In genomic region chr9:34690983-34691382, GRCh38 we compare ENCODE assay signal across 19 cellular contexts. TPM values are rescaled to one million over a fixed set of nuclear protein-coding genes. Genes with fewer than 3 reads are reported as not detected.
A peak's percentile ranks its signal among the peaks of the same experiment; 100 is the strongest.
DNase-seq lines count a peak whose midpoint lies in the region; ATAC-seq, FAIRE-seq and TF ChIP-seq lines count a peak whose summit lies in the region.
"Had no signal": no experiment of that assay in that cellular context is flagged by ENCODE, and none has a peak within 500 bp of the region (broad histone marks: within the 10 kb centered on the region; RNA-seq: fewer than 3 reads in every experiment).

Gene CCL19 (minus strand): TSS chr9:34691276. CDS start chr9:34691139, 137 bp downstream.

- H3K4me1 ChIP-seq in HepG2 (ENCODE audit: insufficient read depth, low read length) (peaks cover 52% of the 10 kb centered on the region), right lobe of liver (peaks cover 0 to 27% (median 12%) of the 10 kb centered on the region in 4 donors), GM12878 (ENCODE audit: control insufficient read depth, insufficient read depth, low read length) (peaks cover 16% of the 10 kb centered on the region), neutrophil (ENCODE audit: control insufficient read depth in 1 of 2, insufficient read depth in 1 of 2, low read depth in 1 of 2, low read length in 1 of 2) (peaks cover 8 to 15% of the 10 kb centered on the region in 2 experiments)
- H3K4me1 ChIP-seq: HAP-1, SJCRH30 had no signal

- no peak within 1 kb of the TSS for H3K27ac ChIP-seq in HepG2 (ENCODE audit: extremely low read length, insufficient read depth, low read length)
- no peak within 1 kb of the TSS for H3K27ac ChIP-seq in right lobe of liver
- no peak within 1 kb of the TSS for H3K27ac ChIP-seq in GM12878 (ENCODE audit: control insufficient read depth, insufficient read depth)
- H3K27ac ChIP-seq in neutrophil, result peak within 1 kb of the TSS; percentile 42
- H3K27ac ChIP-seq: SJCRH30 had no signal

- SMC1A ChIA-PET in GM12878 (lab: Charles Lee; ENCODE audit: uncharacterized antibody, unreplicated experiment), result no interaction called here

- H4K20me1 ChIP-seq in HepG2 (ENCODE audit: insufficient read depth, low read length) (no peaks in the 10 kb centered on the region), GM12878 (ENCODE audit: control insufficient read depth, insufficient read depth) (no peaks in the 10 kb centered on the region)

- ATAC-seq in HepG2 (no peak), right lobe of liver (no peak), GM12878 (no peak), HG03196 (IDR thresholded peaks at IDR 0.05; ENCODE audit: unreplicated experiment) (no peak)
- ATAC-seq in activated CD8-positive, alpha-beta T cell treated with anti-CD3 and anti-CD28 coated beads, Interleukin-2, amount 10 ng/mL, durations not matched to agents 7 days and 5 days, result no peak
- ATAC-seq in activated T-cell treated with anti-CD3 and anti-CD28 coated beads, Interleukin-2, amount 50 U/mL, for 72 hours (replicated peaks in 1 of 2), result no peak

- H3K4me2 ChIP-seq in HepG2 (ENCODE audit: low read depth, low read length), result peak within 1 kb of the TSS; percentile 68; the same call in 1 of the 2 replicates
- H3K4me2 ChIP-seq in GM12878 (ENCODE audit: control insufficient read depth, insufficient read depth), result peak within 1 kb of the TSS; percentile 31; the same call in 1 of the 2 replicates

- no peaks in the 10 kb centered on the region for H3K9me3 Mint-ChIP-seq in activated CD8-positive, alpha-beta T cell treated with anti-CD3 and anti-CD28 coated beads, Interleukin-2, amount 10 ng/mL, durations not matched to agents 7 days and 5 days (ENCODE audit: insufficient read depth)
- H3K9me3 Mint-ChIP-seq in activated T-cell treated with anti-CD3 and anti-CD28 coated beads, Interleukin-2, amount 50 U/mL, for 72 hours, result no peaks in the 10 kb centered on the region
- peaks cover 8% of the 10 kb centered on the region for H3K9me3 Mint-ChIP-seq in nephron progenitor cell

- H3K36me3 Mint-ChIP-seq in activated CD8-positive, alpha-beta T cell treated with anti-CD3 and anti-CD28 coated beads, Interleukin-2, amount 10 ng/mL, durations not matched to agents 7 days and 5 days (ENCODE audit: low read depth), result no peaks in the 10 kb centered on the region
- no peaks in the 10 kb centered on the region for H3K36me3 Mint-ChIP-seq in activated T-cell treated with anti-CD3 and anti-CD28 coated beads, Interleukin-2, amount 50 U/mL, for 72 hours (ENCODE audit: insufficient read depth in 2 of 2)
- peaks cover 17% of the 10 kb centered on the region for H3K36me3 Mint-ChIP-seq in nephron progenitor cell (ENCODE audit: low read depth)

- H3K27me3 Mint-ChIP-seq in activated CD8-positive, alpha-beta T cell treated with anti-CD3 and anti-CD28 coated beads, Interleukin-2, amount 10 ng/mL, durations not matched to agents 7 days and 5 days (ENCODE audit: low read depth), result no peaks in the 10 kb centered on the region
- H3K27me3 Mint-ChIP-seq in activated T-cell treated with anti-CD3 and anti-CD28 coated beads, Interleukin-2, amount 50 U/mL, for 72 hours (ENCODE audit: low read depth), result peaks cover 11% of the 10 kb centered on the region
- H3K27me3 Mint-ChIP-seq in nephron progenitor cell (ENCODE audit: low read depth, poor library complexity), result peaks cover 12% of the 10 kb centered on the region

- H3K9ac ChIP-seq in HepG2 (ENCODE audit: insufficient read depth, low read depth, low read length), result no peak within 1 kb of the TSS
- H3K9ac ChIP-seq in GM12878 (ENCODE audit: control insufficient read depth, insufficient read depth, low read length), result no peak within 1 kb of the TSS

- CTCF ChIA-PET in HepG2 (lab: Yijun Ruan, JAX; ENCODE audit: low intra/inter-chr PET ratio, low total read pairs), result no interaction called here
- CTCF ChIA-PET in GM12878 (lab: Yijun Ruan, JAX), result interaction anchor here (1.0 to 1.6 kb wide), 2 partner anchors 9 to 11 kb away, joined by 3 to 7 read pairs; no protein-coding TSS in a partner anchor
- CTCF ChIA-PET in activated CD8-positive, alpha-beta T cell treated with anti-CD3 and anti-CD28 coated beads, Interleukin-2, amount 10 ng/mL, durations not matched to agents 7 days and 5 days (lab: Charles Lee), result interaction anchor here (0.8 to 1.5 kb wide), 2 partner anchors 10 to 12 kb away, joined by 3 to 8 read pairs; no protein-coding TSS in a partner anchor

- POLR2A ChIA-PET in HepG2 (lab: Yijun Ruan, JAX), result no interaction called here
- POLR2A ChIA-PET in GM12878 (lab: Charles Lee), result no interaction called here
- POLR2A ChIA-PET in activated CD8-positive, alpha-beta T cell treated with anti-CD3 and anti-CD28 coated beads, Interleukin-2, amount 10 ng/mL, durations not matched to agents 7 days and 5 days (lab: Charles Lee), result interaction anchor here (0.6 kb wide), 1 partner anchor 324 kb away, joined by 4 read pairs; no protein-coding TSS in a partner anchor

- TF ChIP-seq EP300 in HepG2 (IDR thresholded peaks at IDR 0.05; ENCODE audit: low read depth in 2 of 2, low read length in 2 of 2), result no peak
- TF ChIP-seq EP300 in HepG2 (CRISPR knock-in tag; IDR thresholded peaks at IDR 0.05; ENCODE audit: borderline replicate concordance), result no peak
- TF ChIP-seq EP300 in GM12878 (IDR thresholded peaks at IDR 0.05; ENCODE audit: borderline replicate concordance in 1 of 2, control insufficient read depth in 1 of 2, low read depth in 2 of 2, low read length in 2 of 2), result no peak

- H3K36me3 ChIP-seq in HepG2 (replicated peaks in 1 of 2; ENCODE audit: control insufficient read depth in 1 of 2, insufficient read depth in 2 of 2, low read length in 2 of 2) (no peaks in the 10 kb centered on the region), right lobe of liver (no peaks in the 10 kb centered on the region), GM12878 (ENCODE audit: control insufficient read depth in 2 of 2, insufficient read depth in 2 of 2, low read length in 1 of 2) (no peaks in the 10 kb centered on the region), neutrophil (no peaks in the 10 kb centered on the region)
- H3K36me3 ChIP-seq: HAP-1, SJCRH30 had no signal

- in situ Hi-C loops in HepG2 (cut with HindIII; ENCODE audit: extremely low pct_ligation_motif_present, low pct_unique_long_range_greater_than_20kb) (no loop called here), GM12878 (cut with MboI) (no loop called here)

- no peaks in the 10 kb centered on the region for H3K4me1 Mint-ChIP-seq in activated CD8-positive, alpha-beta T cell treated with anti-CD3 and anti-CD28 coated beads, Interleukin-2, amount 10 ng/mL, durations not matched to agents 7 days and 5 days (ENCODE audit: low read depth)
- no peaks in the 10 kb centered on the region for H3K4me1 Mint-ChIP-seq in activated T-cell treated with anti-CD3 and anti-CD28 coated beads, Interleukin-2, amount 50 U/mL, for 72 hours (ENCODE audit: low read depth)
- peaks cover 49% of the 10 kb centered on the region for H3K4me1 Mint-ChIP-seq in nephron progenitor cell

- 71% methylated on average over 3 of the region's 4 CpGs for WGBS in HepG2 (ENCODE audit: low lambda C conversion rate)
- 63% methylated on average over 1 of the region's 4 CpGs for WGBS in right lobe of liver (ENCODE audit: insufficient coverage, low coverage, low lambda C conversion rate, missing lambda C conversion rate)
- 0% methylated on average over 4 of the region's 4 CpGs for WGBS in GM12878 (ENCODE audit: insufficient coverage, insufficient replicate concordance, low lambda C conversion rate, missing lambda C conversion rate)

- RAD21 ChIA-PET in GM12878 (lab: Charles Lee; ENCODE audit: unreplicated experiment), result no interaction called here

- DNase-seq in HepG2 (ENCODE audit: low spot score), result no peak
- DNase-seq in right lobe of liver, result no peak
- no peak for DNase-seq in GM12878 (ENCODE audit: low read depth, low spot score)
- DNase-seq in activated CD8-positive, alpha-beta T cell treated with anti-CD3 and anti-CD28 coated beads, Interleukin-2, amount 10 ng/mL, durations not matched to agents 7 days and 5 days, result no peak
- no peak for DNase-seq in activated T-cell treated with anti-CD3 and anti-CD28 coated beads, Interleukin-2, amount 50 U/mL, for 72 hours
- DNase-seq in nephron progenitor cell, result no peak
- DNase-seq: DMS79, NCI-H1092 treated with DMSO at 0.1 percent for 48 hours, NCI-H146, NCI-H2029 treated with DMSO at 0.1 percent for 48 hours, NCI-H2171, NCI-H526, SJCRH30 had no signal

- H3K4me3 ChIP-seq in HepG2 (replicated peaks in 1 of 3; ENCODE audit: insufficient read depth in 1 of 3, low read depth in 2 of 3, low read length in 3 of 3) (no peak within 1 kb of the TSS), right lobe of liver (no peak within 1 kb of the TSS), GM12878 (no peak within 1 kb of the TSS), neutrophil (ENCODE audit: low read depth in 1 of 2, low read length in 1 of 2) (no peak within 1 kb of the TSS)
- H3K4me3 ChIP-seq: HAP-1, SJCRH30 had no signal

- no peak for TF ChIP-seq CTCF in HepG2 (CRISPR knock-in tag; IDR thresholded peaks at IDR 0.05)
- TF ChIP-seq CTCF in right lobe of liver (IDR thresholded peaks at IDR 0.05), result no peak
- no peak for TF ChIP-seq CTCF in GM12878 (IDR thresholded peaks at IDR 0.05 in 2 of 3, conservative IDR thresholded peaks at IDR 0.05 in 1 of 3; ENCODE audit: control insufficient read depth in 2 of 3, extremely low read depth in 1 of 3, insufficient read depth in 1 of 3, low read depth in 3 of 3, low read length in 3 of 3)
- no peak for TF ChIP-seq CTCF in neutrophil (IDR thresholded peaks at IDR 0.05)
- no peak for TF ChIP-seq CTCF in nephron progenitor cell (IDR thresholded peaks at IDR 0.05)

- no peaks in the 10 kb centered on the region for H3K9me3 ChIP-seq in HepG2 (ENCODE audit: low read length)
- no peaks in the 10 kb centered on the region for H3K9me3 ChIP-seq in right lobe of liver
- H3K9me3 ChIP-seq in GM12878 (replicated peaks; ENCODE audit: control insufficient read depth, insufficient read depth, low read length), result no peaks in the 10 kb centered on the region
- H3K9me3 ChIP-seq in neutrophil, result no peaks in the 10 kb centered on the region
- H3K9me3 ChIP-seq: SJCRH30 had no signal

- TF ChIP-seq POLR2A in HepG2 (IDR thresholded peaks at IDR 0.05; ENCODE audit: insufficient read depth in 1 of 2, low read depth in 2 of 2, low read length in 2 of 2) (no peak), right lobe of liver (IDR thresholded peaks at IDR 0.05) (no peak), GM12878 (IDR thresholded peaks at IDR 0.05; ENCODE audit: low read depth, low read length) (no peak)

- no TSS peak for BruUV-seq in HepG2 (replicated peaks; lab: Mats Ljungman, UMichigan)
- no TSS peak for BruUV-seq in GM12878 (replicated peaks; lab: Mats Ljungman, UMichigan)

- FAIRE-seq in HepG2 (lab: Jason Lieb, UNC), result no peak
- no peak for FAIRE-seq in GM12878 (lab: Jason Lieb, UNC)
- FAIRE-seq: HTR-8/SVneo had no signal

- H3K27me3 ChIP-seq in HepG2 (ENCODE audit: control insufficient read depth in 1 of 2, insufficient read depth in 2 of 2, low read length in 2 of 2), result no peaks in the 10 kb centered on the region
- H3K27me3 ChIP-seq in right lobe of liver, result no peaks in the 10 kb centered on the region
- no peaks in the 10 kb centered on the region; a peak in 2 of 4 replicates for H3K27me3 ChIP-seq in GM12878 (replicated peaks in 1 of 2; ENCODE audit: control insufficient read depth in 2 of 2, insufficient read depth in 2 of 2, low read length in 1 of 2)
- H3K27me3 ChIP-seq in neutrophil, result no peaks in the 10 kb centered on the region
- H3K27me3 ChIP-seq: SJCRH30 had no signal

- H2AFZ ChIP-seq in HepG2 (ENCODE audit: low read length) (no peak within 1 kb of the TSS), GM12878 (ENCODE audit: control insufficient read depth, low read depth, low read length) (no peak within 1 kb of the TSS)

- no peak within 1 kb of the TSS for H3K27ac Mint-ChIP-seq in activated CD8-positive, alpha-beta T cell treated with anti-CD3 and anti-CD28 coated beads, Interleukin-2, amount 10 ng/mL, durations not matched to agents 7 days and 5 days
- H3K27ac Mint-ChIP-seq in activated T-cell treated with anti-CD3 and anti-CD28 coated beads, Interleukin-2, amount 50 U/mL, for 72 hours, result no peak within 1 kb of the TSS
- no peak within 1 kb of the TSS for H3K27ac Mint-ChIP-seq in nephron progenitor cell

- H3K4me3 Mint-ChIP-seq in activated CD8-positive, alpha-beta T cell treated with anti-CD3 and anti-CD28 coated beads, Interleukin-2, amount 10 ng/mL, durations not matched to agents 7 days and 5 days, result no peak within 1 kb of the TSS
- no peak within 1 kb of the TSS for H3K4me3 Mint-ChIP-seq in activated T-cell treated with anti-CD3 and anti-CD28 coated beads, Interleukin-2, amount 50 U/mL, for 72 hours
- no peak within 1 kb of the TSS for H3K4me3 Mint-ChIP-seq in nephron progenitor cell

- H3K79me2 ChIP-seq in HepG2 (ENCODE audit: insufficient read depth, low read length) (no peaks in the 10 kb centered on the region), GM12878 (ENCODE audit: control insufficient read depth, insufficient read depth, low read length) (no peaks in the 10 kb centered on the region)

- TF ChIP-seq RAD21 in HepG2 (CRISPR knock-in tag; IDR thresholded peaks at IDR 0.05) (no peak), GM12878 (IDR thresholded peaks at IDR 0.05; ENCODE audit: insufficient read depth, low read depth, low read length) (no peak)

- intact Hi-C loops in HepG2 (cut with micrococcal nuclease; ENCODE audit: unreplicated experiment) (no loop called here), right lobe of liver (cut with DNase I) (no loop called here), GM12878 (cut with micrococcal nuclease; ENCODE audit: unreplicated experiment) (no loop called here)

RNA-seq across cellular contexts. Expression of gene CCL19, which starts in this region (rescaled TPM):
- total RNA-seq in HepG2 (2016; rRNA removed; fragmentation: Illumina TruSeq; extraction: Trizol) (not detected in 2 replicates), right lobe of liver (1 to 10 TPM in 3 of 6 experiments, under 1 TPM in 3; 0.77 to 6.5 (median 1.1) TPM), GM12878 (2014; rRNA removed) (0.38 TPM in 1 of 2 replicates, not detected in the other), GM12878 (2014; rRNA removed; fragmentation: Illumina TruSeq; extraction: Trizol) (not detected in 2 replicates), GM12878 (2021) (not detected in 2 replicates)
- not detected in 2 replicates for total RNA-seq in HepG2 (2016; cell fraction: cytosol; rRNA removed; fragmentation: Illumina TruSeq; extraction: Trizol; ENCODE audit: low read depth)
- total RNA-seq in HepG2 (2016; cell fraction: insoluble cytoplasmic fraction; rRNA removed; fragmentation: Illumina TruSeq; extraction: Trizol), result not detected in 2 replicates
- total RNA-seq in HepG2 (2016; cell fraction: membrane; rRNA removed; fragmentation: Illumina TruSeq; extraction: Trizol), result not detected in 2 replicates
- not detected in 2 replicates for total RNA-seq in HepG2 (2016; cell fraction: nucleus; rRNA removed; fragmentation: Illumina TruSeq; extraction: Trizol)
- polyA plus RNA-seq in HepG2 (2011; rRNA removed) (not detected in 2 replicates), GM12878 (2011; rRNA removed) (0.23 and 0.69 TPM in 2 replicates), GM12878 (2014; fragmentation: Illumina TruSeq; extraction: Trizol) (not detected in 2 replicates), GM12878 (2014; fragmentation: Nextera tagmentation; extraction: Ambion mirVana) (under 1 TPM in 1 of 2 experiments, not detected in 1; 0.42 TPM), GM12878 (2014; rRNA removed) (not detected in 2 replicates), GM12878 (2016; fragmentation: Nextera tagmentation; extraction: Ambion mirVana) (not detected)
- polyA plus RNA-seq in HepG2 (2011; cell fraction: cytosol; rRNA removed), result not detected in 2 replicates
- not detected in 2 replicates for polyA plus RNA-seq in HepG2 (2011; cell fraction: nucleus; rRNA removed)
- polyA plus RNA-seq in HepG2 (2012), result not detected in 2 replicates
- polyA plus RNA-seq in HepG2 (2016; cell fraction: cytosol; fragmentation: Illumina TruSeq; extraction: Trizol; ENCODE audit: low read depth), result not detected in 2 replicates
- not detected in 2 replicates for polyA plus RNA-seq in HepG2 (2016; cell fraction: insoluble cytoplasmic fraction; fragmentation: Illumina TruSeq; extraction: Trizol; ENCODE audit: low read depth)
- not detected in 2 replicates for polyA plus RNA-seq in HepG2 (2016; cell fraction: membrane; fragmentation: Illumina TruSeq; extraction: Trizol; ENCODE audit: low read depth)
- not detected in 2 replicates for polyA plus RNA-seq in HepG2 (2016; cell fraction: nucleus; fragmentation: Illumina TruSeq; extraction: Trizol; ENCODE audit: insufficient read depth, low read depth)
- polyA minus RNA-seq in HepG2 (2011; rRNA and poly(A)+ RNA removed; ENCODE audit: low replicate concordance), result not detected in 2 replicates
- polyA minus RNA-seq in HepG2 (2011; cell fraction: cytosol; rRNA and poly(A)+ RNA removed), result not detected in 2 replicates
- polyA minus RNA-seq in HepG2 (2011; cell fraction: nucleus; rRNA and poly(A)+ RNA removed), result not detected in 2 replicates
- not detected in 2 replicates for total RNA-seq in GM12878 (2013; cell fraction: nucleolus; rRNA removed)
- polyA plus RNA-seq in GM12878 (2011; ENCODE audit: low read depth), result 1.6 TPM
- polyA plus RNA-seq in GM12878 (2011; cell fraction: cytosol; rRNA removed), result 0.97 and 1.0 TPM in 2 replicates
- polyA plus RNA-seq in GM12878 (2011; cell fraction: nucleus; rRNA removed), result 0.39 TPM in 1 of 2 replicates, not detected in the other
- polyA plus RNA-seq in GM12878 (2012), result 3.2 and 3.3 TPM in 2 replicates
- polyA minus RNA-seq in GM12878 (2011; rRNA and poly(A)+ RNA removed), result not detected in 2 replicates
- polyA minus RNA-seq in GM12878 (2011; cell fraction: cytosol; rRNA and poly(A)+ RNA removed), result not detected in 2 replicates
- polyA minus RNA-seq in GM12878 (2011; cell fraction: nucleus; rRNA and poly(A)+ RNA removed), result not detected in 2 replicates
- not detected for total RNA-seq in activated CD8-positive, alpha-beta T cell treated with anti-CD3 and anti-CD28 coated beads, Interleukin-2, amount 10 ng/mL, durations not matched to agents 7 days and 5 days
- not detected for total RNA-seq in activated T-cell treated with anti-CD3 and anti-CD28 coated beads, Interleukin-2, amount 50 U/mL, for 72 hours
- total RNA-seq: A172, SJCRH30 had no signal
- polyA plus RNA-seq: BJ had no signal
